ENCODE assay signal across 8 cellular contexts in genomic region chr19:49127674-49128544, GRCh38. TPM values are rescaled to one million over a fixed set of nuclear protein-coding genes. Genes with fewer than 3 reads are reported as not detected.
DNase-seq lines count a peak whose midpoint lies in the region; ATAC-seq and TF ChIP-seq lines count a peak whose summit lies in the region.

No MANE protein-coding gene starts in this region.

- peaks cover 0 to 26% (median 8%) of the 10 kb centered on the region in 4 donors for H3K4me1 Mint-ChIP-seq in CD4-positive, CD25-positive, alpha-beta regulatory T cell
- H3K4me1 Mint-ChIP-seq in activated CD4-positive, alpha-beta memory T cell treated with anti-CD3 and anti-CD28 coated beads for 36 hours (ENCODE audit: low read depth): peaks cover 13% of the 10 kb centered on the region

- H3K36me3 ChIP-seq in CD4-positive, CD25-positive, alpha-beta regulatory T cell (ENCODE audit: control insufficient read depth, insufficient read depth, low read length): no peaks in the 10 kb centered on the region
- H3K36me3 ChIP-seq in duodenal mucosa (ENCODE audit: control insufficient read depth in 1 of 2, insufficient read depth in 2 of 2, low read length in 2 of 2) (no peaks in the 10 kb centered on the region), lung (ENCODE audit: control insufficient read depth in 2 of 2, insufficient read depth in 2 of 2, low read length in 2 of 2) (no peaks in the 10 kb centered on the region)

- peaks cover 20% of the 10 kb centered on the region for H3K27me3 Mint-ChIP-seq in CD4-positive, CD25-positive, alpha-beta regulatory T cell
- H3K27me3 Mint-ChIP-seq in activated CD4-positive, alpha-beta memory T cell treated with anti-CD3 and anti-CD28 coated beads for 36 hours: no peaks in the 10 kb centered on the region

- peaks cover 0 to 3% (median 0%) of the 10 kb centered on the region in 7 donors for H3K9me3 Mint-ChIP-seq in CD4-positive, CD25-positive, alpha-beta regulatory T cell
- H3K9me3 Mint-ChIP-seq in activated CD4-positive, alpha-beta memory T cell treated with anti-CD3 and anti-CD28 coated beads for 36 hours: no peaks in the 10 kb centered on the region

- peak overlapping the region; percentile 10 to 47 for H3K9ac ChIP-seq in duodenal mucosa (ENCODE audit: low read depth in 1 of 2, low read length in 2 of 2)

- DNase-seq in CD4-positive, CD25-positive, alpha-beta regulatory T cell: peak; percentile 89 to 96 (median 95)
- DNase-seq in NCI-H82 (lab: John Stamatoyannopoulos, UW) (peak; percentile 98), lung (ENCODE audit: low spot score) (peak; percentile 97)
- peak; percentile 97 for DNase-seq in activated CD4-positive, alpha-beta memory T cell treated with anti-CD3 and anti-CD28 coated beads for 36 hours
- DNase-seq in stimulated activated CD4-positive, alpha-beta T cell treated with anti-CD3 and anti-CD28 coated beads, TNF-alpha, amount 100 ng/mL, for 24 hours (ENCODE audit: low read depth in 3 of 3): peak; percentile 88 to 95 (median 92)

- H3K9me3 ChIP-seq in CD4-positive, CD25-positive, alpha-beta regulatory T cell (ENCODE audit: control insufficient read depth in 2 of 2, low read length in 2 of 2): no peaks in the 10 kb centered on the region
- H3K9me3 ChIP-seq in duodenal mucosa (ENCODE audit: control insufficient read depth in 1 of 2, low read length in 2 of 2) (no peaks in the 10 kb centered on the region), lung (ENCODE audit: control insufficient read depth in 2 of 2, insufficient read depth in 1 of 2, low read length in 1 of 2) (no peaks in the 10 kb centered on the region)

- intact Hi-C loops in activated CD4-positive, alpha-beta memory T cell treated with anti-CD3 and anti-CD28 coated beads for 36 hours (cut with micrococcal nuclease): loop anchor here (1.0 to 2.0 kb wide), 2 partner anchors 9 to 13 kb away; partner anchors contain the start of genes C19orf73, LIN7B and PPFIA3

- WGBS in lung, 2 donors: 3 to 4% methylated on average over 62 to 63 of the region's 63 CpGs

- CTCF ChIA-PET in activated CD4-positive, alpha-beta memory T cell treated with anti-CD3 and anti-CD28 coated beads for 36 hours (lab: Charles Lee): interaction anchor here (0.6 to 2.9 kb wide), 12 partner anchors 10 to 134 kb away, joined by 3 to 15 read pairs (median 4); partner anchors contain the start of genes LIN7B and RUVBL2

- peaks cover 12% of the 10 kb centered on the region for H3K4me1 ChIP-seq in CD4-positive, CD25-positive, alpha-beta regulatory T cell (ENCODE audit: control insufficient read depth, insufficient read depth, low read length, poor library complexity, severe bottlenecking)
- H3K4me1 ChIP-seq in duodenal mucosa (ENCODE audit: control insufficient read depth in 1 of 2, insufficient read depth in 2 of 2, low read length in 2 of 2) (peaks cover 8 to 15% of the 10 kb centered on the region in 2 donors), lung (ENCODE audit: control insufficient read depth in 2 of 2, insufficient read depth in 2 of 2, low read length in 2 of 2) (peaks cover 0 to 3% of the 10 kb centered on the region in 2 donors)

- peak; percentile 93 to 95 for ATAC-seq in CD4-positive, CD25-positive, alpha-beta regulatory T cell (ENCODE audit: low read depth in 2 of 2)
- ATAC-seq in GM19438 (IDR thresholded peaks at IDR 0.05; ENCODE audit: low read depth, unreplicated experiment): peak; percentile 82
- ATAC-seq in HG03565 (IDR thresholded peaks at IDR 0.05; ENCODE audit: unreplicated experiment): peak; percentile 71
- ATAC-seq in lung (ENCODE audit: insufficient read depth, low FRiP score): peak; percentile 97

- peak overlapping the region; percentile 59 to 92 (median 84) for H3K4me3 Mint-ChIP-seq in CD4-positive, CD25-positive, alpha-beta regulatory T cell
- peak overlapping the region; percentile 86 for H3K4me3 Mint-ChIP-seq in activated CD4-positive, alpha-beta memory T cell treated with anti-CD3 and anti-CD28 coated beads for 36 hours

- H3K27ac ChIP-seq in CD4-positive, CD25-positive, alpha-beta regulatory T cell (ENCODE audit: insufficient read depth, low read length, poor library complexity, severe bottlenecking): peak overlapping the region; percentile 23
- peak overlapping the region; percentile 56 for H3K27ac ChIP-seq in duodenal mucosa (ENCODE audit: low read depth, low read length)
- H3K27ac ChIP-seq in lung (ENCODE audit: low read depth in 1 of 2, low read length in 1 of 2): no peak overlapping the region

- no peak for TF ChIP-seq CTCF in lung (IDR thresholded peaks at IDR 0.05; ENCODE audit: control extremely low read depth, extremely low read depth)

- H3K27ac Mint-ChIP-seq in CD4-positive, CD25-positive, alpha-beta regulatory T cell: peak overlapping the region in 2 of 3 donors; percentile 78 to 94
- H3K27ac Mint-ChIP-seq in activated CD4-positive, alpha-beta memory T cell treated with anti-CD3 and anti-CD28 coated beads for 36 hours: peak overlapping the region; percentile 78

- peak overlapping the region; percentile 58 for H3K4me3 ChIP-seq in CD4-positive, CD25-positive, alpha-beta regulatory T cell (ENCODE audit: low read depth, low read length)
- H3K4me3 ChIP-seq in duodenal mucosa (ENCODE audit: low read depth in 1 of 2, low read length in 2 of 2): peak overlapping the region; percentile 70 to 71
- peak overlapping the region; percentile 4 for H3K4me3 ChIP-seq in lung

- POLR2A ChIA-PET in activated CD4-positive, alpha-beta memory T cell treated with anti-CD3 and anti-CD28 coated beads for 36 hours (lab: Charles Lee): interaction anchor here (0.6 to 1.9 kb wide), 4 partner anchors 14 to 71 kb away, joined by 3 to 5 read pairs (median 3); partner anchors contain the start of gene LIN7B

- H3K27me3 ChIP-seq in CD4-positive, CD25-positive, alpha-beta regulatory T cell (ENCODE audit: control insufficient read depth, insufficient read depth, low read length): no peaks in the 10 kb centered on the region
- H3K27me3 ChIP-seq in duodenal mucosa (ENCODE audit: control insufficient read depth in 1 of 2, insufficient read depth in 2 of 2, low read length in 2 of 2) (no peaks in the 10 kb centered on the region), lung (ENCODE audit: control insufficient read depth, insufficient read depth) (no peaks in the 10 kb centered on the region)

- H3K36me3 Mint-ChIP-seq in CD4-positive, CD25-positive, alpha-beta regulatory T cell: no peaks in the 10 kb centered on the region
- no peaks in the 10 kb centered on the region for H3K36me3 Mint-ChIP-seq in activated CD4-positive, alpha-beta memory T cell treated with anti-CD3 and anti-CD28 coated beads for 36 hours

RNA-seq across cellular contexts. Expression of gene PPFIA3, which starts 8.6 kb away (rescaled TPM):
- total RNA-seq in CD4-positive, CD25-positive, alpha-beta regulatory T cell: 2.6 TPM
- under 1 TPM in 3 of 4 donors, not detected in 1; 0.11 to 0.17 (median 0.17) TPM for polyA plus RNA-seq in CD4-positive, CD25-positive, alpha-beta regulatory T cell
- 1 to 10 TPM; 3.5 to 5.0 TPM for total RNA-seq in activated CD4-positive, alpha-beta memory T cell treated with anti-CD3 and anti-CD28 coated beads for 36 hours
- total RNA-seq in lung: 1 to 10 TPM; 3.0 to 8.4 TPM
- polyA plus RNA-seq in lung: 10 to 100 TPM in 1 of 2 donors, 1 to 10 TPM in 1; 8.8 to 10.6 TPM

RNA-seq across cellular contexts. Expression of gene C19orf73, which starts 9.0 kb away (rescaled TPM):
- total RNA-seq in CD4-positive, CD25-positive, alpha-beta regulatory T cell: 1.7 TPM
- polyA plus RNA-seq in CD4-positive, CD25-positive, alpha-beta regulatory T cell: 1 to 10 TPM; 1.1 to 3.7 (median 2.0) TPM
- 1 to 10 TPM; 1.4 TPM for total RNA-seq in activated CD4-positive, alpha-beta memory T cell treated with anti-CD3 and anti-CD28 coated beads for 36 hours
- total RNA-seq in lung: 1 to 10 TPM in 1 of 2 donors, not detected in 1; 1.9 TPM
- 1 to 10 TPM; 3.1 to 4.3 TPM for polyA plus RNA-seq in lung

RNA-seq across cellular contexts. Expression of gene LIN7B, which starts 13.7 kb away (rescaled TPM):
- total RNA-seq in CD4-positive, CD25-positive, alpha-beta regulatory T cell: 5.5 TPM
- 1 to 10 TPM; 2.6 to 4.4 (median 4.2) TPM for polyA plus RNA-seq in CD4-positive, CD25-positive, alpha-beta regulatory T cell
- total RNA-seq in activated CD4-positive, alpha-beta memory T cell treated with anti-CD3 and anti-CD28 coated beads for 36 hours: 1 to 10 TPM; 5.1 to 5.6 TPM
- total RNA-seq in lung: 1 to 10 TPM; 6.6 to 7.8 TPM
- polyA plus RNA-seq in lung: 10 to 100 TPM in 1 of 2 donors, 1 to 10 TPM in 1; 6.4 to 12.4 TPM

RNA-seq across cellular contexts. Expression of gene HRC, which starts 27.3 kb away (rescaled TPM):
- not detected for total RNA-seq in CD4-positive, CD25-positive, alpha-beta regulatory T cell
- not detected for polyA plus RNA-seq in CD4-positive, CD25-positive, alpha-beta regulatory T cell
- not detected for total RNA-seq in activated CD4-positive, alpha-beta memory T cell treated with anti-CD3 and anti-CD28 coated beads for 36 hours
- 1 to 10 TPM in 1 of 2 donors, under 1 TPM in 1; 0.18 to 5.7 TPM for total RNA-seq in lung
- 1 to 10 TPM in 1 of 2 donors, under 1 TPM in 1; 0.14 to 2.0 TPM for polyA plus RNA-seq in lung

RNA-seq across cellular contexts. Expression of gene TRPM4, which starts 29.7 kb away (rescaled TPM):
- not detected for total RNA-seq in CD4-positive, CD25-positive, alpha-beta regulatory T cell
- not detected for polyA plus RNA-seq in CD4-positive, CD25-positive, alpha-beta regulatory T cell
- total RNA-seq in activated CD4-positive, alpha-beta memory T cell treated with anti-CD3 and anti-CD28 coated beads for 36 hours: 1 to 10 TPM; 1.1 to 1.2 TPM
- 10 to 100 TPM; 19.8 to 70.1 TPM for total RNA-seq in lung
- 10 to 100 TPM; 15.6 to 24.9 TPM for polyA plus RNA-seq in lung

Comparison
In these comparisons a context has a peak if more than half of its experiments do, and no peak if none do; other contexts are left out.
1. H3K27ac ChIP-seq: peak in CD4-positive, CD25-positive, alpha-beta regulatory T cell (single experiment) and duodenal mucosa (single experiment); none in lung (0 of 2).
2. H3K4me3 ChIP-seq: peak in every context shown above with its lines; median percentile 70 in duodenal mucosa; 58 in CD4-positive, CD25-positive, alpha-beta regulatory T cell; 4 in lung.
3. Peak in every context shown above with its lines, with median percentiles within 50 percentile points of each other: ATAC-seq and DNase-seq.